ENCODE assay signal across 1 cellular context in the genomic region with DNA sequence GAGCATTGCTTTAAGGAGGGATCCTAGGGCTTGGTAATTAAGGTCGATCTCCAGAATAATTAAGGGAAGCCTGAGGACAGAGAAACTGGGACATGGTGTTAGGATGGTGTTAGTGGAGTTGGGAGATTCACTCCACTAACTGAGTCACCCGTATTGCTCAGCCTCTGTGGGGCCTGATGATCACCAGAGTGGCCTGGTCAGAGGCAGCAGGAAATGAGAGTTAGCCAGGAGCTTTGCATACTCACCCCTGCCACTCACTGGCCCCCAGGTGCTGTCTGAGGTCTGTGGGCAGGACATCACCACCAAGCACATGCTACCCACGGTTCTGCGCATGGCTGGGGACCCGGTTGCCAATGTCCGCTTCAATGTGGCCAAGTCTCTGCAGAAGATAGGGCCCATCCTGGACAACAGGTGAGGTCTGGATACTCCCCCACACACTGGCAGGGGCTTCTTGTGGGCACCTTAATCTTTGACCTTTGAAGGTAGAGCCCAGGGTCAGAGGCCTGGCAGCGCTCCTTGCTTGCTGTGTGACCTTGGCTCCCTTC.
A peak's percentile ranks its signal among the peaks of the same experiment; 100 is the strongest.
TF ChIP-seq lines count a peak whose summit lies in the region.

No MANE protein-coding gene starts in this region.

TF ChIP-seq in HepG2, 621 proteins besides CTCF, POLR2A, EP300 and RAD21:
- TF ChIP-seq, protein P1, sequence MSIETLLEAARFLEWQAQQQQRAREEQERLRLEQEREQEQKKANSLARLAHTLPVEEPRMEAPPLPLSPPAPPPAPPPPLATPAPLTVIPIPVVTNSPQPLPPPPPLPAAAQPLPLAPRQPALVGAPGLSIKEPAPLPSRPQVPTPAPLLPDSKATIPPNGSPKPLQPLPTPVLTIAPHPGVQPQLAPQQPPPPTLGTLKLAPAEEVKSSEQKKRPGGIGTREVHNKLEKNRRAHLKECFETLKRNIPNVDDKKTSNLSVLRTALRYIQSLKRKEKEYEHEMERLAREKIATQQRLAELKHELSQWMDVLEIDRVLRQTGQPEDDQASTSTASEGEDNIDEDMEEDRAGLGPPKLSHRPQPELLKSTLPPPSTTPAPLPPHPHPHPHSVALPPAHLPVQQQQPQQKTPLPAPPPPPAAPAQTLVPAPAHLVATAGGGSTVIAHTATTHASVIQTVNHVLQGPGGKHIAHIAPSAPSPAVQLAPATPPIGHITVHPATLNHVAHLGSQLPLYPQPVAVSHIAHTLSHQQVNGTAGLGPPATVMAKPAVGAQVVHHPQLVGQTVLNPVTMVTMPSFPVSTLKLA (IDR thresholded peaks at IDR 0.05) = peak; percentile 22; the same call in 1 of the 2 replicates
- no peak for TF ChIP-seq ZNF230 (CRISPR knock-in tag; IDR thresholded peaks at IDR 0.05)
